In the genomic region with DNA sequence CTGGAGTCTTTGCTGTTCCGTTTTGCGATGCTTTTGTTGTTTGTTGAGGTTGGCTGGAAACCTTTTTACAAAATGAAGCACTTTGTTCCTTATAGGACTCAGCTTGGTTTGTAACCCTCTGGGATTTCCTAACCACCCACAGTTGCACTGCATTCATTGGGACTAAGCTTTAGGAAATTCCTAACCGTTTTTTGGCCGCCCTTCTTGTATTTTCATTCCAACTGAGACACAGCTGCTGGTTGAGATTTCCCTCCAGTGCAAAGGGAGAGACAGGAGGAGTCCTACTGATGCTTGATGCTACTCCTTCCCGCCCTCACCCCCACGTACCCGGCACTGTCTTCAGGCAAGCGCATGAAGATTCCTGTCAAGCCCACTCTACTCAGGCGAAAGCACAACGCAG, we compare ENCODE assay signal across 21 cellular contexts. TPM values are rescaled to one million over a fixed set of nuclear protein-coding genes. Genes with fewer than 3 reads are reported as not detected.
DNase-seq lines count a peak whose midpoint lies in the region; ATAC-seq and TF ChIP-seq lines count a peak whose summit lies in the region.
"Had no signal": no experiment of that assay in that cellular context is flagged by ENCODE, and none has a peak within 500 bp of the region (broad histone marks: within the 10 kb centered on the region; RNA-seq: fewer than 3 reads in every experiment).

No MANE protein-coding gene starts in this region.

- H3K4me3 ChIP-seq in right cardiac atrium (ENCODE audit: low read length), result no peak overlapping the region
- no peak overlapping the region for H3K4me3 ChIP-seq in fibroblast of the aortic adventitia (ENCODE audit: low read depth, low read length)
- H3K4me3 ChIP-seq: BLaER1, HAP-1 had no signal

- no peaks in the 10 kb centered on the region for H3K27me3 ChIP-seq in right cardiac atrium (ENCODE audit: control insufficient read depth, insufficient read depth)

- ATAC-seq in Right ventricle myocardium inferior (peak; percentile 24), right cardiac atrium (no peak), sciatic nerve (peak; percentile 53), GM21423 (IDR thresholded peaks at IDR 0.05; ENCODE audit: unreplicated experiment) (no peak)

- DNase-seq in Right ventricle myocardium inferior (ENCODE audit: missing footprints) (no peak), right cardiac atrium (no peak), caudate nucleus (lab: John Stamatoyannopoulos, UW) (peak in 1 of 61 donors; percentile 18), fibroblast of the aortic adventitia (ENCODE audit: low read depth) (peak; percentile 6), sciatic nerve (ENCODE audit: low spot score) (no peak), kidney tubule cell (ENCODE audit: low spot score) (no peak), SKM-1 treated with dmso at 0.1 percent for 144 hours (lab: John Stamatoyannopoulos, UW; ENCODE audit: unreplicated experiment) (no peak)
- DNase-seq: CD4-positive, alpha-beta memory T cell; DMS153; DMS79; GDM1 had no signal

- peaks cover 3% of the 10 kb centered on the region for H3K4me1 ChIP-seq in right cardiac atrium (ENCODE audit: control insufficient read depth, insufficient read depth, low read length)
- H3K4me1 ChIP-seq: HAP-1 had no signal

- WGBS in right cardiac atrium, result 61% methylated on average over 10 of the region's 10 CpGs

- H3K27ac ChIP-seq in right cardiac atrium (ENCODE audit: low read length), result no peak overlapping the region
- H3K27ac ChIP-seq in caudate nucleus (ENCODE audit: low read depth, low read length), result peak overlapping the region; percentile 61
- H3K27ac ChIP-seq: 22Rv1, BLaER1 had no signal

- intact Hi-C loops in Right ventricle myocardium inferior (cut with DNase I), result no loop called here
- intact Hi-C loops in right cardiac atrium (cut with DNase I), result no loop called here
- intact Hi-C loops in sciatic nerve (cut with DNase I), result no loop called here

- H3K9me3 ChIP-seq in right cardiac atrium (ENCODE audit: control insufficient read depth, low read length), result no peaks in the 10 kb centered on the region
- H3K9me3 ChIP-seq: HAP-1 had no signal

- TF ChIP-seq CTCF in fibroblast of the aortic adventitia (IDR thresholded peaks at IDR 0.05; ENCODE audit: insufficient read depth, low read length), result no peak

RNA-seq across cellular contexts. Expression of a gene that starts 6.2 kb away (rescaled TPM):
- 4.6 TPM for total RNA-seq in Right ventricle myocardium inferior
- 1 to 10 TPM in 2 of 4 donors, under 1 TPM in 1, not detected in 1; 0.83 to 2.5 (median 1.7) TPM for total RNA-seq in right cardiac atrium
- polyA plus RNA-seq in right cardiac atrium, result 5.7 TPM
- total RNA-seq in fibroblast of the aortic adventitia (ENCODE audit: low replicate concordance), result not detected in 2 replicates
- 1.4 TPM for total RNA-seq in sciatic nerve
- total RNA-seq: A673; CD4-positive, alpha-beta memory T cell; Daoy; H4; HT-29 had no signal
- polyA plus RNA-seq: AG04450; CD14-positive monocyte; CD4-positive, alpha-beta memory T cell had no signal

RNA-seq across cellular contexts. Expression of a gene that starts 32.9 kb away (rescaled TPM):
- 66.4 TPM for total RNA-seq in Right ventricle myocardium inferior
- 10 to 100 TPM; 52.1 to 60.7 (median 55.0) TPM for total RNA-seq in right cardiac atrium
- 41.0 TPM for polyA plus RNA-seq in right cardiac atrium
- total RNA-seq in fibroblast of the aortic adventitia (ENCODE audit: low replicate concordance), result 38.0 and 75.6 TPM in 2 replicates
- total RNA-seq in sciatic nerve, result 162 TPM

Comparison
In these comparisons a context has a peak if more than half of its experiments do, and no peak if none do; other contexts are left out.
1. ATAC-seq: peak in Right ventricle myocardium inferior (single experiment) and sciatic nerve (single experiment); none in right cardiac atrium (0 of 2) and GM21423 (single experiment).